16 cellular contexts compared by ENCODE assay signal in genomic region chr16:56915311-56916105, GRCh38. TPM values are rescaled to one million over a fixed set of nuclear protein-coding genes. Genes with fewer than 3 reads are reported as not detected.
DNase-seq lines count a peak whose midpoint lies in the region; ATAC-seq and TF ChIP-seq lines count a peak whose summit lies in the region.
"Had no signal": no experiment of that assay in that cellular context is flagged by ENCODE, and none has a peak within 500 bp of the region (broad histone marks: within the 10 kb centered on the region; RNA-seq: fewer than 3 reads in every experiment).

No MANE protein-coding gene starts in this region.

- 46 to 60% (median 52%) methylated on average over 13 of the region's 13 CpGs for WGBS in heart left ventricle, 4 donors
- 6 to 10% methylated on average over 13 of the region's 13 CpGs for WGBS in aorta, 2 donors

- H3K9me3 ChIP-seq in heart left ventricle = no peaks in the 10 kb centered on the region
- H3K9me3 ChIP-seq in aorta (ENCODE audit: control insufficient read depth, low read length) = no peaks in the 10 kb centered on the region
- H3K9me3 ChIP-seq: lower lobe of right lung had no signal

- no peak for TF ChIP-seq POLR2A in heart left ventricle (IDR thresholded peaks at IDR 0.05)

- H3K4me3 ChIP-seq in heart left ventricle = no peak overlapping the region
- no peak overlapping the region for H3K4me3 ChIP-seq in fibroblast of pulmonary artery (replicated peaks; ENCODE audit: low read depth, low read length)
- no peak overlapping the region for H3K4me3 ChIP-seq in aorta (ENCODE audit: low read length in 2 of 2)
- H3K4me3 ChIP-seq: lower lobe of right lung had no signal

- H3K36me3 ChIP-seq in heart left ventricle = no peaks in the 10 kb centered on the region
- no peaks in the 10 kb centered on the region for H3K36me3 ChIP-seq in aorta (ENCODE audit: control insufficient read depth in 1 of 2, insufficient read depth in 2 of 2, low read length in 1 of 2)
- H3K36me3 ChIP-seq: lower lobe of right lung had no signal

- H3K4me1 ChIP-seq in heart left ventricle (peaks cover 0 to 70% (median 38%) of the 10 kb centered on the region in 12 donors), aorta (ENCODE audit: control insufficient read depth in 1 of 2, insufficient read depth in 2 of 2, low read length in 2 of 2) (no peaks in the 10 kb centered on the region)

- no peaks in the 10 kb centered on the region for H3K27me3 ChIP-seq in heart left ventricle
- no peaks in the 10 kb centered on the region for H3K27me3 ChIP-seq in aorta (ENCODE audit: control insufficient read depth in 1 of 2, insufficient read depth in 2 of 2, low read length in 1 of 2)

- ATAC-seq in heart left ventricle (no peak), aorta (ENCODE audit: low FRiP score) (peak; percentile 39), HG02884 (IDR thresholded peaks at IDR 0.05; ENCODE audit: unreplicated experiment) (no peak)

- intact Hi-C loops in heart left ventricle (cut with DNase I) = no loop called here
- intact Hi-C loops in cardiac septum (cut with DNase I) = loop anchor here (5.0 kb wide), 1 partner anchor 48 kb away; the partner anchor contains the start of gene SLC12A3
- intact Hi-C loops in aorta (cut with DNase I) = no loop called here

- H3K27ac ChIP-seq in heart left ventricle (peak overlapping the region in 11 of 12 donors; percentile 3 to 68 (median 59)), aorta (ENCODE audit: low read depth in 1 of 2, low read length in 2 of 2) (no peak overlapping the region)

- DNase-seq in heart left ventricle (peak in 2 of 5 donors; percentile 30 to 38), cardiac septum (ENCODE audit: low spot score) (no peak), fibroblast of pulmonary artery (ENCODE audit: low read depth) (peak; percentile 57), putamen (ENCODE audit: low spot score) (peak; percentile 17), aorta (peak in 1 of 2 donors; percentile 77), activated T-cell treated with anti-CD3 and anti-CD28 coated beads for 4 hours (no peak)
- no peak for DNase-seq in activated T-cell treated with anti-CD3 and anti-CD28 coated beads, Interleukin-2, amount 50 U/mL, for 1 hour
- DNase-seq: DMS 273 treated with DMSO at 0.1 percent for 48 hours; effector memory CD4-positive, alpha-beta T cell; hippocampal formation; KBM-7; lower lobe of right lung; NCI-H187; NCI-H69; occipital lobe had no signal

- TF ChIP-seq CTCF in heart left ventricle (IDR thresholded peaks at IDR 0.05) = no peak
- TF ChIP-seq CTCF in fibroblast of pulmonary artery (IDR thresholded peaks at IDR 0.05; ENCODE audit: low read length, missing control alignments) = no peak

RNA-seq across cellular contexts. Expression of gene HERPUD1, which starts 16.4 kb away (rescaled TPM):
- total RNA-seq in heart left ventricle = 100 to 1,000 TPM in 8 of 9 donors, 10 to 100 TPM in 1; 86.9 to 197 (median 117) TPM
- polyA plus RNA-seq in heart left ventricle = 100 to 1,000 TPM in 1 of 2 donors, 10 to 100 TPM in 1; 41.4 to 226 TPM
- 87.4 TPM for total RNA-seq in cardiac septum
- total RNA-seq in aorta = 100 to 1,000 TPM; 152 to 173 TPM
- 10 to 100 TPM; 52.5 to 64.1 TPM for polyA plus RNA-seq in aorta

RNA-seq across cellular contexts. Expression of gene CETP, which starts 46.2 kb away (rescaled TPM):
- total RNA-seq in heart left ventricle (1 to 10 TPM in 2 of 9 donors, under 1 TPM in 5, not detected in 2; 0.23 to 3.1 (median 0.30) TPM), cardiac septum (not detected), aorta (1 to 10 TPM in 1 of 2 donors, under 1 TPM in 1; 0.49 to 1.3 TPM)
- polyA plus RNA-seq in heart left ventricle (under 1 TPM in 1 of 2 donors, not detected in 1; 0.32 TPM), aorta (not detected)

RNA-seq across cellular contexts. Expression of gene SLC12A3, which starts 50.5 kb away (rescaled TPM):
- total RNA-seq in heart left ventricle = under 1 TPM in 1 of 9 donors, not detected in 8; 0.08 TPM
- polyA plus RNA-seq in heart left ventricle = not detected
- not detected for total RNA-seq in cardiac septum
- not detected for total RNA-seq in aorta
- polyA plus RNA-seq in aorta = not detected
- total RNA-seq: lower lobe of right lung, occipital lobe had no signal

Comparison
In these comparisons a context has a peak if more than half of its experiments do, and no peak if none do; other contexts are left out.
1. DNase-seq: peak in fibroblast of pulmonary artery (single experiment) and putamen (single experiment); none in cardiac septum (single experiment), activated T-cell treated with anti-CD3 and anti-CD28 coated beads, Interleukin-2, amount 50 U/mL, for 1 hour (single experiment) and activated T-cell treated with anti-CD3 and anti-CD28 coated beads for 4 hours (single experiment).
2. H3K27ac ChIP-seq: peak in heart left ventricle (11 of 12); none in aorta (0 of 2).